9 cellular contexts compared by ENCODE assay signal in genomic region chr2:20781656-20782265, GRCh38. TPM values are rescaled to one million over a fixed set of nuclear protein-coding genes. Genes with fewer than 3 reads are reported as not detected.
DNase-seq lines count a peak whose midpoint lies in the region; ATAC-seq and TF ChIP-seq lines count a peak whose summit lies in the region.
"Had no signal": no experiment of that assay in that cellular context is flagged by ENCODE, and none has a peak within 500 bp of the region (broad histone marks: within the 10 kb centered on the region; RNA-seq: fewer than 3 reads in every experiment).

No MANE protein-coding gene starts in this region.

- TF ChIP-seq CTCF in HFF-Myc (IDR thresholded peaks at IDR 0.05; ENCODE audit: low read depth, low read length, missing control alignments) (peak; percentile 71), prostate gland (IDR thresholded peaks at IDR 0.05) (peak in 3 of 4 experiments; percentile 50 to 65 (median 65))

- H3K9me3 ChIP-seq in prostate gland = no peaks in the 10 kb centered on the region
- no peaks in the 10 kb centered on the region for H3K9me3 ChIP-seq in right cardiac atrium (ENCODE audit: control insufficient read depth, low read length)

- H3K4me3 ChIP-seq in HFF-Myc (replicated peaks; ENCODE audit: low read depth, low read length) (no peak overlapping the region), prostate gland (no peak overlapping the region), right cardiac atrium (ENCODE audit: low read length) (no peak overlapping the region)

- no peaks in the 10 kb centered on the region for H3K4me1 ChIP-seq in prostate gland (replicated peaks)
- H3K4me1 ChIP-seq in right cardiac atrium (ENCODE audit: control insufficient read depth, insufficient read depth, low read length) = no peaks in the 10 kb centered on the region

- H3K27ac ChIP-seq in prostate gland (no peak overlapping the region), right cardiac atrium (ENCODE audit: low read length) (no peak overlapping the region)

- ATAC-seq in GM19023 (IDR thresholded peaks at IDR 0.05; ENCODE audit: unreplicated experiment) = no peak
- no peak for ATAC-seq in right cardiac atrium
- ATAC-seq: effector memory CD8-positive, alpha-beta T cell had no signal

- H3K27me3 ChIP-seq in prostate gland (replicated peaks; ENCODE audit: insufficient read depth) (no peaks in the 10 kb centered on the region), right cardiac atrium (ENCODE audit: control insufficient read depth, insufficient read depth) (no peaks in the 10 kb centered on the region)

- DNase-seq in stimulated activated CD4-positive, alpha-beta T cell treated with anti-CD3 and anti-CD28 coated beads, Interleukin-12 subunit alpha, Interleukin-12 subunit beta, amount 100 ng/mL, for 4 hours = peak; percentile 8
- no peak for DNase-seq in stimulated activated CD4-positive, alpha-beta T cell treated with anti-CD3 and anti-CD28 coated beads, Interleukin-4, amount 100 ng/mL, for 1 hour
- DNase-seq in HFF-Myc (ENCODE audit: extremely low read depth, low read depth) = no peak
- DNase-seq in NCI-H82 treated with DMSO at 0.1 percent for 48 hours (lab: John Stamatoyannopoulos, UW; ENCODE audit: unreplicated experiment) = peak; percentile 13
- peak; percentile 53 for DNase-seq in dermis blood vessel endothelial cell
- DNase-seq in prostate gland (ENCODE audit: low spot score) = no peak
- DNase-seq in right cardiac atrium = no peak

- intact Hi-C loops in prostate gland (cut with DNase I) = loop anchor here (2.0 to 10.0 kb wide), 2 partner anchors 181 to 333 kb away; no protein-coding TSS in a partner anchor
- intact Hi-C loops in right cardiac atrium (cut with DNase I) = loop anchor here in 1 of 4 donors (10.0 kb wide), 1 partner anchor 183 kb away; no protein-coding TSS in a partner anchor

- 87% methylated on average over 3 of the region's 3 CpGs for WGBS in prostate gland
- WGBS in right cardiac atrium = 82% methylated on average over 3 of the region's 3 CpGs

- no peak for TF ChIP-seq POLR2A in prostate gland (IDR thresholded peaks at IDR 0.05)

- no peaks in the 10 kb centered on the region for H3K36me3 ChIP-seq in prostate gland

RNA-seq across cellular contexts. Expression of gene LDAH, which starts 41.1 kb away (rescaled TPM):
- total RNA-seq in dermis blood vessel endothelial cell (20.8 and 33.7 TPM in 2 replicates), prostate gland (10 to 100 TPM in 1 of 2 donors, 1 to 10 TPM in 1; 6.6 to 17.3 TPM), right cardiac atrium (10 to 100 TPM in 1 of 4 donors, 1 to 10 TPM in 3; 6.9 to 10.8 (median 7.8) TPM)
- polyA plus RNA-seq in right cardiac atrium = 4.6 TPM

Comparison
In these comparisons a context has a peak if more than half of its experiments do, and no peak if none do; other contexts are left out.
1. DNase-seq: peak in stimulated activated CD4-positive, alpha-beta T cell treated with anti-CD3 and anti-CD28 coated beads, Interleukin-12 subunit alpha, Interleukin-12 subunit beta, amount 100 ng/mL, for 4 hours (single experiment), NCI-H82 treated with DMSO at 0.1 percent for 48 hours (single experiment) and dermis blood vessel endothelial cell (single experiment); none in stimulated activated CD4-positive, alpha-beta T cell treated with anti-CD3 and anti-CD28 coated beads, Interleukin-4, amount 100 ng/mL, for 1 hour (single experiment), HFF-Myc (single experiment), prostate gland (single experiment) and right cardiac atrium (0 of 3).